12 cellular contexts compared by ENCODE assay signal in genomic region chr1:208252126-208252853, GRCh38. TPM values are rescaled to one million over a fixed set of nuclear protein-coding genes. Genes with fewer than 3 reads are reported as not detected.
DNase-seq lines count a peak whose midpoint lies in the region; TF ChIP-seq lines count a peak whose summit lies in the region.
"Had no signal": no experiment of that assay in that cellular context is flagged by ENCODE, and none has a peak within 500 bp of the region (broad histone marks: within the 10 kb centered on the region; RNA-seq: fewer than 3 reads in every experiment).

No MANE protein-coding gene starts in this region.

- TF ChIP-seq CTCF in adrenal gland (IDR thresholded peaks at IDR 0.05) (peak in 3 of 6 experiments; percentile 19 to 34 (median 28)), tibial artery (IDR thresholded peaks at IDR 0.05) (peak; percentile 40 to 56)

- H3K4me1 ChIP-seq in adrenal gland (replicated peaks in 1 of 2), result peaks cover 0 to 7% of the 10 kb centered on the region in 2 donors
- H3K4me1 ChIP-seq in tibial artery, result peaks cover 4 to 75% (median 36%) of the 10 kb centered on the region in 4 donors

- intact Hi-C loops in adrenal gland (cut with DNase I), result no loop called here
- intact Hi-C loops in tibial artery (cut with DNase I; ENCODE audit: low total_unique reads), result no loop called here

- H3K4me3 ChIP-seq in adrenal gland (no peak overlapping the region), iPS-18c (ENCODE audit: insufficient read depth, low read depth, low read length) (peak overlapping the region; percentile 1; the same call in 1 of the 2 replicates), tibial artery (no peak overlapping the region)

- WGBS in adrenal gland, 4 donors, result 35 to 54% (median 40%) methylated on average over 18 of the region's 18 CpGs

- peak; percentile 47 to 58 for DNase-seq in NCI-H2081 (lab: John Stamatoyannopoulos, UW)
- no peak for DNase-seq in NCI-H2081 treated with DMSO at 0.1 percent for 48 hours (lab: John Stamatoyannopoulos, UW)
- DNase-seq in adrenal gland, result peak in 4 of 7 donors; percentile 20 to 62 (median 31)
- DNase-seq in tibial artery, result no peak
- no peak for DNase-seq in NAMALWA (ENCODE audit: low spot score)
- no peak for DNase-seq in dedifferentiated amniotic fluid mesenchymal stem cell (ENCODE audit: extremely low spot score)
- DNase-seq in activated gamma-delta T cell (lab: John Stamatoyannopoulos, UW), result no peak
- DNase-seq: activated CD4-positive, CD25-positive, alpha-beta regulatory T cell; activated naive CD8-positive, alpha-beta T cell treated with anti-CD3 and anti-CD28 coated beads, Interleukin-2, amount 50 U/mL, for 24 hours; NCI-H2171 treated with DMSO at 0.1 percent for 48 hours; stimulated activated naive CD8-positive, alpha-beta T cell treated with anti-CD3 and anti-CD28 coated beads, Interleukin-15, amount 100 ng/mL, for 72 hours had no signal

- no peak for TF ChIP-seq POLR2A in adrenal gland (IDR thresholded peaks at IDR 0.05)

- H3K36me3 ChIP-seq in adrenal gland (replicated peaks in 1 of 2) (no peaks in the 10 kb centered on the region), tibial artery (no peaks in the 10 kb centered on the region)

- H3K9me3 ChIP-seq in adrenal gland (replicated peaks in 1 of 3), result no peaks in the 10 kb centered on the region
- H3K9me3 ChIP-seq in iPS-18c (ENCODE audit: control insufficient read depth, insufficient read depth, low read length), result peaks cover 2% of the 10 kb centered on the region
- no peaks in the 10 kb centered on the region for H3K9me3 ChIP-seq in tibial artery

- H3K27me3 ChIP-seq in adrenal gland (no peaks in the 10 kb centered on the region), tibial artery (no peaks in the 10 kb centered on the region)

- peak overlapping the region in 1 of 5 donors; percentile 51 for H3K27ac ChIP-seq in adrenal gland
- H3K27ac ChIP-seq in tibial artery, result peak overlapping the region; percentile 60 to 61

RNA-seq across cellular contexts. Expression of gene PLXNA2, which starts 8.1 kb away (rescaled TPM):
- 1 to 10 TPM; 2.7 to 9.4 (median 5.3) TPM for total RNA-seq in adrenal gland
- 1 to 10 TPM; 2.8 to 4.3 (median 4.3) TPM for polyA plus RNA-seq in adrenal gland

Comparison
In these comparisons a context has a peak if more than half of its experiments do, and no peak if none do; other contexts are left out.
1. DNase-seq: peak in NCI-H2081 (2 of 2) and adrenal gland (4 of 7); none in NCI-H2081 treated with DMSO at 0.1 percent for 48 hours (single experiment), tibial artery (0 of 2), NAMALWA (single experiment), dedifferentiated amniotic fluid mesenchymal stem cell (single experiment) and activated gamma-delta T cell (single experiment).